Comparison of ENCODE assay signal across 8 cellular contexts in the genomic region with DNA sequence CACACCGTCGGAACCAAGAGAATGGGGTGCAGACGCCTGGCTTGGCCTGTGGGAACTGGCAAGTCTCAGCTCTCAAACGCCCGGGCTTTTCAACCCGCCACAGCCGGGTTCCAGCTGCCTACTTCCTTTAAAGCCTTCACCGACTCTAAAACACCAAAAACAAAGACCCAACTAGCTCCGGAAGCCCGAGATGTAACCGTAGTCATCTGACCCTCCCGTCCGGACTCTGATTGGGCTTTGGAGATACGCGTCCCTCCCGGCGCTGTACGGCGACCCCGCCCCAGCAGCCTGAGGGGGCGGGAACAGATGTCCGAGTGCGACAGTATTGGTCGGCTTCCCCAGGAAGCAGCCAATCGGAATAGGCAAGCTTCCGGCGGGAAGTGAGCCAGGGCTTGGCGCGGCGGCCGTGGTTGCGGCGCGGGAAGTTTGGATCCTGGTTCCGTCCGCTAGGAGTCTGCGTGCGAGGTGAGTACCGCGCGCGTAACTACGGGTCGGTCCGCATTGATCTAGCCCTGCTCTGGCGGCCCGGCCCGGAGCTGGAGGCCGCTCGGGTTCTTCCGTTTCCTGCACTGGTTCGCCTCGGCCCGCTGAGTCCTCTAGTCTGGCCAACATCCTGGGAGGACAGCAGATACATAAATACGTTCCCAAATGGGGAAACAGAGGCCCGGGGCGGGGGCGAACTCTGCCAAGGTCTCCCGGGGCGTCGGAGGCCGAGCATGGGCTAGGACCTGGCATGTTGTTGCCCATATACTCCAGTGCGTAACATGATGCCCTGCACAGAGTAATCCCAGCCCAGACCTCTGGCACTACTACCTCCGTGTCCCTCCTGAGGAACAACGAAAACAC. TPM values are rescaled to one million over a fixed set of nuclear protein-coding genes. Genes with fewer than 3 reads are reported as not detected.
A peak's percentile ranks its signal among the peaks of the same experiment; 100 is the strongest.
DNase-seq lines count a peak whose midpoint lies in the region; ATAC-seq and TF ChIP-seq lines count a peak whose summit lies in the region.

A gene (plus strand): TSS at position 371 of the 846 bp plus-strand sequence. CDS start 30,047 bp downstream, outside the sequence.

- peak; percentile 40; the same call in 1 of the 2 replicates for TF ChIP-seq CTCF in BJ (IDR thresholded peaks at IDR 0.05; ENCODE audit: insufficient read depth, low read depth, low read length)
- TF ChIP-seq CTCF in choroid plexus epithelial cell (conservative IDR thresholded peaks at IDR 0.05; ENCODE audit: low read depth, low read length) = peak; percentile 45

- no peaks in the 10 kb centered on the region for H3K36me3 ChIP-seq in BJ (ENCODE audit: control insufficient read depth, insufficient read depth, low read length)

- no peaks in the 10 kb centered on the region for H3K27me3 Mint-ChIP-seq in activated CD4-positive, alpha-beta T cell treated with anti-CD3 and anti-CD28 coated beads for 36 hours

- H3K27ac Mint-ChIP-seq in activated CD4-positive, alpha-beta T cell treated with anti-CD3 and anti-CD28 coated beads for 36 hours = peak within 1 kb of the TSS; percentile 83

- H3K4me3 ChIP-seq in BJ (ENCODE audit: low read depth, low read length) = peak within 1 kb of the TSS; percentile 58
- peak within 1 kb of the TSS; percentile 85 for H3K4me3 ChIP-seq in choroid plexus epithelial cell (ENCODE audit: low read depth, low read length)

- peaks cover 17% of the 10 kb centered on the region for H3K4me1 Mint-ChIP-seq in activated CD4-positive, alpha-beta T cell treated with anti-CD3 and anti-CD28 coated beads for 36 hours

- no peaks in the 10 kb centered on the region for H3K27me3 ChIP-seq in BJ (ENCODE audit: control insufficient read depth, insufficient read depth, low read length)

- peaks cover 9% of the 10 kb centered on the region for H3K36me3 Mint-ChIP-seq in activated CD4-positive, alpha-beta T cell treated with anti-CD3 and anti-CD28 coated beads for 36 hours (ENCODE audit: low read depth)

- ATAC-seq in HG03442 (IDR thresholded peaks at IDR 0.05; ENCODE audit: unreplicated experiment) = peak; percentile 98
- peak; percentile 100 for ATAC-seq in activated CD4-positive, alpha-beta T cell treated with anti-CD3 and anti-CD28 coated beads for 36 hours

- DNase-seq in BJ (ENCODE audit: low read depth) (peak; percentile 83), GM19238 (ENCODE audit: insufficient read length, low spot score) (peak; percentile 95), NCI-H524 (lab: John Stamatoyannopoulos, UW) (peak; percentile 98), choroid plexus epithelial cell (ENCODE audit: low read depth) (peak; percentile 98), kidney glomerular epithelial cell (lab: John Stamatoyannopoulos, UW) (peak; percentile 93)
- peak; percentile 96 for DNase-seq in activated CD4-positive, alpha-beta T cell treated with anti-CD3 and anti-CD28 coated beads for 36 hours
- peak; percentile 77 to 86 for DNase-seq in stimulated activated CD4-positive, alpha-beta T cell treated with anti-CD3 and anti-CD28 coated beads, Interleukin-1b, Interleukin-23, amount 100 ng/mL, for 1 hour (ENCODE audit: low read depth in 2 of 2)

- peak within 1 kb of the TSS; percentile 80 for H3K4me3 Mint-ChIP-seq in activated CD4-positive, alpha-beta T cell treated with anti-CD3 and anti-CD28 coated beads for 36 hours

- intact Hi-C loops in activated CD4-positive, alpha-beta T cell treated with anti-CD3 and anti-CD28 coated beads for 36 hours (cut with DNase I, micrococcal nuclease) = loop anchor here (1.0 to 2.0 kb wide), 14 partner anchors 30 to 484 kb away; a partner anchor contains a TSS

- POLR2A ChIA-PET in BJ (lab: Charles Lee) = interaction anchor here (0.6 kb wide), 1 partner anchor 128 kb away, joined by 4 read pairs; no protein-coding TSS in a partner anchor
- POLR2A ChIA-PET in activated CD4-positive, alpha-beta T cell treated with anti-CD3 and anti-CD28 coated beads for 36 hours (lab: Charles Lee) = interaction anchor here (0.5 to 1.7 kb wide), 21 partner anchors 12 to 329 kb away, joined by 3 to 9 read pairs (median 3); a partner anchor contains a TSS

- CTCF ChIA-PET in BJ (lab: Yijun Ruan, JAX) = interaction anchor here (0.7 to 1.6 kb wide), 7 partner anchors 10 to 169 kb away, joined by 3 to 9 read pairs (median 3); no protein-coding TSS in a partner anchor
- CTCF ChIA-PET in activated CD4-positive, alpha-beta T cell treated with anti-CD3 and anti-CD28 coated beads for 36 hours (lab: Charles Lee) = interaction anchor here (0.6 to 2.3 kb wide), 24 partner anchors 10 to 240 kb away, joined by 3 to 14 read pairs (median 4); a partner anchor contains a TSS

- H3K9me3 Mint-ChIP-seq in activated CD4-positive, alpha-beta T cell treated with anti-CD3 and anti-CD28 coated beads for 36 hours (ENCODE audit: low read depth) = no peaks in the 10 kb centered on the region

RNA-seq across cellular contexts. Expression of the gene that starts here (rescaled TPM):
- polyA plus RNA-seq in BJ (2011; rRNA removed) = 1.3 and 2.4 TPM in 2 replicates
- polyA minus RNA-seq in BJ (2011; rRNA and poly(A)+ RNA removed) = 2.8 and 3.1 TPM in 2 replicates
- 10 to 100 TPM; 59.5 to 73.7 TPM for total RNA-seq in activated CD4-positive, alpha-beta T cell treated with anti-CD3 and anti-CD28 coated beads for 36 hours

Comparison
In these comparisons a context has a peak if more than half of its experiments do, and no peak if none do; other contexts are left out.
1. Peak in every context shown above with its lines: DNase-seq, ATAC-seq and H3K4me3 ChIP-seq.